In the genomic region with DNA sequence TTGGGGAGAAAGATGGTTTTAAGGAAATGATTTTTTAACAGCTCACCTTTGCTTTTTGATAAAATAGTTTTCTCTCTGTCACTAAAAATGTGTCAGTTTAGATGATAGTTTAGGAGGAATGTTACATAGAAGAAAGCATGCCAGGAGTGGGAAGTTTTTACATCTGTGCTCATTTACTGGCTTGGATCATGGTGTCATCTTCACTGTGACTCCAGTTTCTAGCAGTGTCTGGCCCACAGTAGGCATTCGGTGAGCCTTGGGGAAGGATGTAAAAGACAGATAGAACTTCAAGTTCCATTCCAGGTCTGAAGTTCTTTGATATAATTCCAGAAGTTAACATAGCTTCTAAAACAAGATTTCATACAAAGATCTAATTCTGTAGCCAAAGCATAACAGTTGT, we compare ENCODE assay signal across 19 cellular contexts.
DNase-seq lines count a peak whose midpoint lies in the region; ATAC-seq and TF ChIP-seq lines count a peak whose summit lies in the region.
"Had no signal": no experiment of that assay in that cellular context is flagged by ENCODE, and none has a peak within 500 bp of the region (broad histone marks: within the 10 kb centered on the region; RNA-seq: fewer than 3 reads in every experiment).

No MANE protein-coding gene starts in this region.

- peaks cover 10% of the 10 kb centered on the region for H3K9me3 ChIP-seq in adipocyte (ENCODE audit: control insufficient read depth, low read length)
- H3K9me3 ChIP-seq in gastrocnemius medialis = no peaks in the 10 kb centered on the region
- no peaks in the 10 kb centered on the region for H3K9me3 ChIP-seq in breast epithelium
- H3K9me3 ChIP-seq in HAP-1 = no peaks in the 10 kb centered on the region

- TF ChIP-seq POLR2A in gastrocnemius medialis (IDR thresholded peaks at IDR 0.05) (no peak), breast epithelium (IDR thresholded peaks at IDR 0.05) (no peak)

- ATAC-seq in gastrocnemius medialis = peak in 1 of 2 donors; percentile 35
- ATAC-seq: GM23338 had no signal

- TF ChIP-seq CTCF in AG10803 (conservative IDR thresholded peaks at IDR 0.05; ENCODE audit: low read length) = no peak
- no peak for TF ChIP-seq CTCF in gastrocnemius medialis (IDR thresholded peaks at IDR 0.05 in 4 of 5, conservative IDR thresholded peaks at IDR 0.05 in 1 of 5)
- TF ChIP-seq CTCF in breast epithelium (IDR thresholded peaks at IDR 0.05) = no peak

- H3K27me3 ChIP-seq in adipocyte (replicated peaks; ENCODE audit: control insufficient read depth, insufficient read depth, low read length) (no peaks in the 10 kb centered on the region), gastrocnemius medialis (no peaks in the 10 kb centered on the region), breast epithelium (no peaks in the 10 kb centered on the region), HAP-1 (ENCODE audit: low read depth) (no peaks in the 10 kb centered on the region)
- H3K27me3 ChIP-seq: BLaER1 treated with 17β-estradiol and CSF1 and Interleukin-3, amounts not matched to agents 10 nM and 100 nM had no signal

- peak overlapping the region; percentile 71 for H3K9ac ChIP-seq in adipocyte (ENCODE audit: low read length)
- H3K9ac ChIP-seq: BLaER1 treated with 17β-estradiol and CSF1 and Interleukin-3, amounts not matched to agents 10 nM and 100 nM had no signal

- intact Hi-C loops in gastrocnemius medialis (cut with DNase I; ENCODE audit: low total_unique reads) (no loop called here), breast epithelium (cut with DNase I; ENCODE audit: low total_unique reads) (no loop called here)

- in situ Hi-C loops in gastrocnemius medialis (cut with MboI; ENCODE audit: low sequenced_read_pairs in 4 of 4) = no loop called here
- in situ Hi-C loops in HAP-1 (cut with MboI; ENCODE audit: low sequenced_read_pairs) = no loop called here

- no peak overlapping the region for H3K4me3 ChIP-seq in AG10803 (ENCODE audit: low read length)
- H3K4me3 ChIP-seq in adipocyte (ENCODE audit: low read length) = no peak overlapping the region
- no peak overlapping the region for H3K4me3 ChIP-seq in gastrocnemius medialis
- no peak overlapping the region for H3K4me3 ChIP-seq in breast epithelium
- no peak overlapping the region for H3K4me3 ChIP-seq in HAP-1
- H3K4me3 ChIP-seq: BLaER1 treated with 17β-estradiol and CSF1 and Interleukin-3, amounts not matched to agents 10 nM and 100 nM; GM23338 had no signal

- H3K36me3 ChIP-seq in adipocyte (ENCODE audit: control insufficient read depth, insufficient read depth, low read length, severe bottlenecking) = no peaks in the 10 kb centered on the region
- H3K36me3 ChIP-seq in gastrocnemius medialis = no peaks in the 10 kb centered on the region
- H3K36me3 ChIP-seq in breast epithelium = no peaks in the 10 kb centered on the region
- H3K36me3 ChIP-seq in HAP-1 (replicated peaks) = no peaks in the 10 kb centered on the region
- H3K36me3 ChIP-seq: BLaER1 treated with 17β-estradiol and CSF1 and Interleukin-3, amounts not matched to agents 10 nM and 100 nM had no signal

- H3K4me1 ChIP-seq in adipocyte (ENCODE audit: control insufficient read depth, insufficient read depth, low read length) (peaks cover 60% of the 10 kb centered on the region), gastrocnemius medialis (peaks cover 32 to 48% of the 10 kb centered on the region in 2 donors), breast epithelium (no peaks in the 10 kb centered on the region), HAP-1 (no peaks in the 10 kb centered on the region)

- H3K27ac ChIP-seq in gastrocnemius medialis (peak overlapping the region; percentile 72 to 87 (median 76)), breast epithelium (peak overlapping the region in 1 of 2 donors; percentile 30)
- H3K27ac ChIP-seq: BLaER1 treated with 17β-estradiol and CSF1 and Interleukin-3, amounts not matched to agents 10 nM and 100 nM; HL-60 had no signal

- DNase-seq in AG10803 (ENCODE audit: low read depth) = peak; percentile 33
- DNase-seq in adipocyte (ENCODE audit: low read depth) = no peak
- peak; percentile 23 for DNase-seq in myocyte (ENCODE audit: low read depth)
- peak in 1 of 2 donors; percentile 24 for DNase-seq in gastrocnemius medialis
- DNase-seq in NCI-H2171 (lab: John Stamatoyannopoulos, UW) = no peak
- DNase-seq in breast epithelium (ENCODE audit: low spot score in 2 of 2) = no peak
- no peak for DNase-seq in HAP-1 (ENCODE audit: low spot score in 2 of 2)
- DNase-seq in NCI-H1105 treated with DMSO at 0.1 percent for 48 hours (lab: John Stamatoyannopoulos, UW) = no peak
- DNase-seq: 8988T; CD8-positive, alpha-beta memory T cell; COR-L47; DMS 273 treated with DMSO at 0.1 percent for 48 hours; DMS53; DND-41; EL; H7 had no signal

Comparison
In these comparisons a context has a peak if more than half of its experiments do, and no peak if none do; other contexts are left out.
1. DNase-seq: peak in AG10803 (single experiment) and myocyte (single experiment); none in adipocyte (single experiment), NCI-H2171 (single experiment), breast epithelium (0 of 2), HAP-1 (0 of 2) and NCI-H1105 treated with DMSO at 0.1 percent for 48 hours (single experiment).